ENCODE assay signal across 16 cellular contexts in genomic region chr6:146972526-146972925, GRCh38.
DNase-seq lines count a peak whose midpoint lies in the region; ATAC-seq and TF ChIP-seq lines count a peak whose summit lies in the region.
"Had no signal": no experiment of that assay in that cellular context is flagged by ENCODE, and none has a peak within 500 bp of the region (broad histone marks: within the 10 kb centered on the region; RNA-seq: fewer than 3 reads in every experiment).

No MANE protein-coding gene starts in this region.

- ATAC-seq in HG03565 (IDR thresholded peaks at IDR 0.05; ENCODE audit: unreplicated experiment) (no peak), GM19467 (IDR thresholded peaks at IDR 0.05; ENCODE audit: unreplicated experiment) (no peak)
- ATAC-seq: HCT116 had no signal

- DNase-seq in COLO829 (ENCODE audit: low spot score) (peak; percentile 8), ELR (ENCODE audit: low read depth) (peak; percentile 51), LHCN-M2 (ENCODE audit: low read depth) (peak; percentile 8), fibroblast of mammary gland (ENCODE audit: low read depth) (peak; percentile 26), activated gamma-delta T cell (lab: John Stamatoyannopoulos, UW) (no peak), NCI-H2029 treated with DMSO at 0.1 percent for 48 hours (lab: John Stamatoyannopoulos, UW) (no peak)
- DNase-seq: ACHN; Calu3; CD4-positive, CD25-positive, alpha-beta regulatory T cell; DMS 273 treated with DMSO at 0.1 percent for 48 hours; GDM1; KG1 had no signal

- no peak for TF ChIP-seq CTCF in fibroblast of mammary gland (conservative IDR thresholded peaks at IDR 0.05; ENCODE audit: control insufficient read depth, insufficient read depth, low read depth, low read length)

- H3K4me3 ChIP-seq in fibroblast of mammary gland (ENCODE audit: control insufficient read depth, low read depth, low read length), result no peak overlapping the region
- H3K4me3 ChIP-seq: BLaER1 treated with 17β-estradiol and CSF1 and Interleukin-3, amounts not matched to agents 10 nM and 100 nM had no signal

Comparison
In these comparisons a context has a peak if more than half of its experiments do, and no peak if none do; other contexts are left out.
1. DNase-seq: peak in COLO829 (single experiment), ELR (single experiment), LHCN-M2 (single experiment) and fibroblast of mammary gland (single experiment); none in activated gamma-delta T cell (single experiment) and NCI-H2029 treated with DMSO at 0.1 percent for 48 hours (single experiment).